In the genomic region with DNA sequence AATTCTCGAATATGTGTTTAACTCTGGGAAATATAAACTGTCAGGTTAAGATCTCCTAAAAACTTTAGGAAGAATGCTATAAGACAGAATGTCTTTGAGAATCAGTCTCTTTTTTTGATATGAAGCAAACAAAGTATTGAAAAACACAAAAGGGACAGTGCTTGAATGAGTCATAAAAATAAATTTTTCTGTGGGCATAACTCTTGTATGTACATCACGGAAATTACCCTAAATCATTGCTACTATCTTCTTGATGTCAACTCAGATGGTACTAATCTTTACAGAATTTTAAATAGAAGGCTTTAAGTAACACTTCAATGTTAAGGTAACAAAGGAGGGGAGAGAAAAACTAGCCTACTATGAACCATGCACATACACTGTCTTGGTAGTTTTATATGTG, we compare ENCODE assay signal across 19 cellular contexts.
DNase-seq lines count a peak whose midpoint lies in the region; ATAC-seq and TF ChIP-seq lines count a peak whose summit lies in the region.
"Had no signal": no experiment of that assay in that cellular context is flagged by ENCODE, and none has a peak within 500 bp of the region (broad histone marks: within the 10 kb centered on the region; RNA-seq: fewer than 3 reads in every experiment).

No MANE protein-coding gene starts in this region.

- no peak overlapping the region for H3K4me3 ChIP-seq in PC-3 (ENCODE audit: low read length)
- H3K4me3 ChIP-seq: SJSA1 had no signal

- H3K9me2 ChIP-seq in PC-3 (replicated peaks; ENCODE audit: low read length) = no peaks in the 10 kb centered on the region

- TF ChIP-seq CTCF in PC-3 (conservative IDR thresholded peaks at IDR 0.05; ENCODE audit: low read depth, low read length) = no peak

- peaks cover 2% of the 10 kb centered on the region for H3K9me3 Mint-ChIP-seq in activated T-cell treated with anti-CD3 and anti-CD28 coated beads, Interleukin-2, amount 50 U/mL, for 4 hours
- peaks cover 17% of the 10 kb centered on the region for H3K9me3 Mint-ChIP-seq in activated naive CD8-positive, alpha-beta T cell treated with anti-CD3 and anti-CD28 coated beads for 36 hours
- H3K9me3 Mint-ChIP-seq in stimulated activated naive B cell treated with anti-CD40 and anti-IgM and Interleukin-4, amounts not matched to agents 10 μg/mL and 1 μg/mL and 100 μg/mL, for 72 hours = peaks cover 0 to 5% of the 10 kb centered on the region in 2 donors

- no peak overlapping the region for H3K27ac ChIP-seq in PC-3 (ENCODE audit: low read length)
- H3K27ac ChIP-seq: SJSA1 had no signal

- intact Hi-C loops in PC-3 (cut with micrococcal nuclease) = no loop called here

- POLR2A ChIA-PET in PC-3 (lab: Charles Lee; ENCODE audit: unreplicated experiment) = no interaction called here

- H3K4me1 ChIP-seq in PC-3 (ENCODE audit: insufficient read depth, low read length) = peaks cover 1% of the 10 kb centered on the region
- H3K4me1 ChIP-seq: BE2C, SJSA1 had no signal

- no TSS peak for BruUV-seq in PC-3 (replicated peaks; lab: Mats Ljungman, UMichigan)

- no peaks in the 10 kb centered on the region for H3K9me3 ChIP-seq in PC-3 (ENCODE audit: low read length)
- H3K9me3 ChIP-seq: BE2C, SJSA1 had no signal

- no peak overlapping the region for H3K9ac ChIP-seq in PC-3 (ENCODE audit: low read length)

- H3K27me3 Mint-ChIP-seq in activated T-cell treated with anti-CD3 and anti-CD28 coated beads, Interleukin-2, amount 50 U/mL, for 4 hours (ENCODE audit: low read depth) = no peaks in the 10 kb centered on the region
- no peaks in the 10 kb centered on the region for H3K27me3 Mint-ChIP-seq in activated naive CD8-positive, alpha-beta T cell treated with anti-CD3 and anti-CD28 coated beads for 36 hours
- H3K27me3 Mint-ChIP-seq in stimulated activated naive B cell treated with anti-CD40 and anti-IgM and Interleukin-4, amounts not matched to agents 10 μg/mL and 1 μg/mL and 100 μg/mL, for 72 hours = no peaks in the 10 kb centered on the region

- no peaks in the 10 kb centered on the region for H3K27me3 ChIP-seq in PC-3 (ENCODE audit: low read length)
- H3K27me3 ChIP-seq: BE2C, SJSA1 had no signal

- H3K4me2 ChIP-seq in PC-3 (ENCODE audit: low read length) = no peak overlapping the region

- H2AFZ ChIP-seq in PC-3 (ENCODE audit: low read length) = 0 out of 2 replicates have a peak overlapping the region, but pooled peaks have one; percentile 6

- peak overlapping the region; percentile 79 for H3K27ac Mint-ChIP-seq in activated naive CD8-positive, alpha-beta T cell treated with anti-CD3 and anti-CD28 coated beads for 36 hours
- peak overlapping the region; percentile 5 for H3K27ac Mint-ChIP-seq in stimulated activated naive B cell treated with anti-CD40 and anti-IgM and Interleukin-4, amounts not matched to agents 10 μg/mL and 1 μg/mL and 100 μg/mL, for 72 hours

- H3K4me1 Mint-ChIP-seq in activated T-cell treated with anti-CD3 and anti-CD28 coated beads, Interleukin-2, amount 50 U/mL, for 4 hours (ENCODE audit: low read depth) = peaks cover 30% of the 10 kb centered on the region
- H3K4me1 Mint-ChIP-seq in activated naive CD8-positive, alpha-beta T cell treated with anti-CD3 and anti-CD28 coated beads for 36 hours = peaks cover 43% of the 10 kb centered on the region
- peaks cover 18 to 22% of the 10 kb centered on the region in 2 donors for H3K4me1 Mint-ChIP-seq in stimulated activated naive B cell treated with anti-CD40 and anti-IgM and Interleukin-4, amounts not matched to agents 10 μg/mL and 1 μg/mL and 100 μg/mL, for 72 hours

- H3K4me3 Mint-ChIP-seq in activated T-cell treated with anti-CD3 and anti-CD28 coated beads, Interleukin-2, amount 50 U/mL, for 4 hours = no peak overlapping the region
- no peak overlapping the region for H3K4me3 Mint-ChIP-seq in activated naive CD8-positive, alpha-beta T cell treated with anti-CD3 and anti-CD28 coated beads for 36 hours
- H3K4me3 Mint-ChIP-seq in stimulated activated naive B cell treated with anti-CD40 and anti-IgM and Interleukin-4, amounts not matched to agents 10 μg/mL and 1 μg/mL and 100 μg/mL, for 72 hours = no peak overlapping the region

- peak; percentile 35 to 51 for ATAC-seq in activated T-cell treated with anti-CD3 and anti-CD28 coated beads, Interleukin-2, amount 50 U/mL, for 4 hours
- ATAC-seq in PC-3 = no peak
- ATAC-seq in stimulated activated naive B cell treated with anti-CD40 and anti-IgM and Interleukin-4, amounts not matched to agents 10 μg/mL and 1 μg/mL and 100 μg/mL, for 72 hours (replicated peaks) = peak in 1 of 2 donors; percentile 48
- ATAC-seq: Right ventricle myocardium inferior had no signal

- H4K20me1 ChIP-seq in PC-3 (ENCODE audit: low read length) = no peaks in the 10 kb centered on the region

- DNase-seq in activated T-cell treated with anti-CD3 and anti-CD28 coated beads, Interleukin-2, amount 50 U/mL, for 4 hours = no peak
- DNase-seq in activated T-cell treated with anti-CD3 and anti-CD28 coated beads for 4 hours (no peak), PC-3 (no peak), NCI-H187 (lab: John Stamatoyannopoulos, UW) (no peak)
- DNase-seq in activated naive CD8-positive, alpha-beta T cell treated with anti-CD3 and anti-CD28 coated beads for 36 hours = no peak
- no peak for DNase-seq in stimulated activated naive B cell treated with anti-CD40 and anti-IgM and Interleukin-4, amounts not matched to agents 10 μg/mL and 1 μg/mL and 100 μg/mL, for 72 hours
- DNase-seq in stimulated activated naive CD4-positive, alpha-beta T cell (lab: John Stamatoyannopoulos, UW) = no peak
- DNase-seq: BE2C, DMS53, GDM1, IMR-90, Kasumi-1, NCI-H1694, NCI-H2081 treated with DMSO at 0.1 percent for 48 hours, NCI-H2171 treated with DMSO at 0.1 percent for 48 hours, NCI-H526, OCI-M1 had no signal

- CTCF ChIA-PET in PC-3 (lab: Charles Lee) = no interaction called here

- H3K36me3 ChIP-seq in PC-3 (ENCODE audit: low read depth, low read length) = no peaks in the 10 kb centered on the region
- H3K36me3 ChIP-seq: BE2C, SJSA1 had no signal

- no peaks in the 10 kb centered on the region for H3F3A ChIP-seq in PC-3 (ENCODE audit: low read length, unreplicated experiment)

- no peaks in the 10 kb centered on the region for H3K36me3 Mint-ChIP-seq in activated T-cell treated with anti-CD3 and anti-CD28 coated beads, Interleukin-2, amount 50 U/mL, for 4 hours (ENCODE audit: insufficient read depth)
- H3K36me3 Mint-ChIP-seq in activated naive CD8-positive, alpha-beta T cell treated with anti-CD3 and anti-CD28 coated beads for 36 hours = peaks cover 16% of the 10 kb centered on the region
- no peaks in the 10 kb centered on the region for H3K36me3 Mint-ChIP-seq in stimulated activated naive B cell treated with anti-CD40 and anti-IgM and Interleukin-4, amounts not matched to agents 10 μg/mL and 1 μg/mL and 100 μg/mL, for 72 hours

- no peaks in the 10 kb centered on the region for H3K79me2 ChIP-seq in PC-3 (ENCODE audit: low read length)
